In genomic region chr15:38176155-38176554, GRCh38 we compare ENCODE assay signal across 10 cellular contexts.
DNase-seq lines count a peak whose midpoint lies in the region; ATAC-seq and TF ChIP-seq lines count a peak whose summit lies in the region.
"Had no signal": no experiment of that assay in that cellular context is flagged by ENCODE, and none has a peak within 500 bp of the region (broad histone marks: within the 10 kb centered on the region; RNA-seq: fewer than 3 reads in every experiment).

No MANE protein-coding gene starts in this region.

- H2AFZ ChIP-seq in neural progenitor cell (replicated peaks), result no peak overlapping the region

- H3K9ac ChIP-seq in neural progenitor cell, result no peak overlapping the region

- no peaks in the 10 kb centered on the region for H3F3A ChIP-seq in neural progenitor cell (ENCODE audit: low read depth)

- intact Hi-C loops in psoas muscle (cut with DNase I), result no loop called here

- no peak overlapping the region for H3K4me3 ChIP-seq in neural progenitor cell
- no peak overlapping the region for H3K4me3 ChIP-seq in psoas muscle

- DNase-seq in OCI-M1 (lab: John Stamatoyannopoulos, UW) (peak; percentile 8), neural progenitor cell (ENCODE audit: low spot score) (no peak), iPS-NIHi7 (ENCODE audit: extremely low spot score) (no peak), psoas muscle (no peak), NK-92 (lab: John Stamatoyannopoulos, UW; ENCODE audit: unreplicated experiment) (no peak), caudate nucleus (lab: John Stamatoyannopoulos, UW) (no peak)
- DNase-seq: activated effector memory CD4-positive, alpha-beta T cell treated with Interleukin-2 at 50 U/mL for 16 hours; stimulated activated CD4-positive, alpha-beta T cell treated with anti-CD3 and anti-CD28 coated beads, Interleukin-2, amount 100 ng/mL, for 24 hours had no signal

- peaks cover 9% of the 10 kb centered on the region for H3K9me3 Mint-ChIP-seq in neural progenitor cell

- no peak for TF ChIP-seq CTCF in neural progenitor cell (IDR thresholded peaks at IDR 0.05)
- no peak for TF ChIP-seq CTCF in psoas muscle (IDR thresholded peaks at IDR 0.05)

- H3K9me3 ChIP-seq in neural progenitor cell (ENCODE audit: low read depth) (no peaks in the 10 kb centered on the region), psoas muscle (no peaks in the 10 kb centered on the region)

- H3K27ac Mint-ChIP-seq in neural progenitor cell, result peak overlapping the region; percentile 17

- WGBS in psoas muscle, 3 donors, result 70 to 78% (median 72%) methylated on average over 4 of the region's 4 CpGs

- peaks cover 26% of the 10 kb centered on the region for H3K4me1 Mint-ChIP-seq in neural progenitor cell

- no peak overlapping the region for H3K4me3 Mint-ChIP-seq in neural progenitor cell

- peaks cover 5% of the 10 kb centered on the region for H3K27me3 Mint-ChIP-seq in neural progenitor cell (ENCODE audit: insufficient read depth, low read depth)

- H3K4me1 ChIP-seq in neural progenitor cell, result peaks cover 14% of the 10 kb centered on the region
- no peaks in the 10 kb centered on the region for H3K4me1 ChIP-seq in psoas muscle

- no peaks in the 10 kb centered on the region for H4K20me1 ChIP-seq in neural progenitor cell (ENCODE audit: low read depth)

- peaks cover 3% of the 10 kb centered on the region for H3K36me3 Mint-ChIP-seq in neural progenitor cell

- H3K36me3 ChIP-seq in neural progenitor cell (no peaks in the 10 kb centered on the region), psoas muscle (ENCODE audit: insufficient read depth in 1 of 2, low read depth in 1 of 2) (no peaks in the 10 kb centered on the region)

- no peaks in the 10 kb centered on the region for H3K27me3 ChIP-seq in neural progenitor cell
- peaks cover 0 to 8% (median 0%) of the 10 kb centered on the region in 3 donors for H3K27me3 ChIP-seq in psoas muscle (ENCODE audit: insufficient read depth in 3 of 3, low read length in 2 of 3)

- no peaks in the 10 kb centered on the region for H3K79me2 ChIP-seq in neural progenitor cell (ENCODE audit: low read depth)

- H3K27ac ChIP-seq in neural progenitor cell, result no peak overlapping the region
- H3K27ac ChIP-seq in psoas muscle, result no peak overlapping the region
- H3K27ac ChIP-seq in caudate nucleus (ENCODE audit: low read depth, low read length), result no peak overlapping the region

- ATAC-seq in GM18519 (IDR thresholded peaks at IDR 0.05; ENCODE audit: low FRiP score, unreplicated experiment), result peak; percentile 98
- ATAC-seq in HG02623 (IDR thresholded peaks at IDR 0.05; ENCODE audit: unreplicated experiment), result peak; percentile 91
- no peak for ATAC-seq in psoas muscle

- no peak overlapping the region for H3K4me2 ChIP-seq in neural progenitor cell

Comparison
In these comparisons a context has a peak if more than half of its experiments do, and no peak if none do; other contexts are left out.
1. ATAC-seq: peak in GM18519 (single experiment) and HG02623 (single experiment); none in psoas muscle (0 of 4).